In genomic region chr1:97412737-97413136, GRCh38 we compare ENCODE assay signal across 5 cellular contexts.
"Had no signal": no experiment of that assay in that cellular context is flagged by ENCODE, and none has a peak within 500 bp of the region (broad histone marks: within the 10 kb centered on the region; RNA-seq: fewer than 3 reads in every experiment).

No MANE protein-coding gene starts in this region.

- H3K4me3 ChIP-seq: testis, upper lobe of right lung had no signal

- H3K9me3 ChIP-seq: testis, upper lobe of right lung had no signal

- DNase-seq: activated CD4-positive, CD25-positive, alpha-beta regulatory T cell treated with anti-CD3 and anti-CD28 coated beads, Interleukin-2, amount 50 U/mL, for 72 hours; aorta; kidney; testis; upper lobe of right lung had no signal

- H3K27ac ChIP-seq: testis, upper lobe of right lung had no signal

- H3K27me3 ChIP-seq: testis, upper lobe of right lung had no signal

- H3K36me3 ChIP-seq: upper lobe of right lung had no signal

- H3K4me1 ChIP-seq: testis, upper lobe of right lung had no signal
